Comparison of ENCODE assay signal across 7 cellular contexts in genomic region chr10:47552719-47553118, GRCh38. TPM values are rescaled to one million over a fixed set of nuclear protein-coding genes. Genes with fewer than 3 reads are reported as not detected.
DNase-seq lines count a peak whose midpoint lies in the region; ATAC-seq and TF ChIP-seq lines count a peak whose summit lies in the region.
"Not testable (repeated sequence)": the region's sequence is repeated elsewhere in the genome, so short reads cannot be mapped to it uniquely, and the experiment has no call there.

No MANE protein-coding gene starts in this region.

- intact Hi-C loops in sigmoid colon (cut with DNase I): not testable (repeated sequence)

- not testable (repeated sequence) for TF ChIP-seq POLR2A in sigmoid colon (IDR thresholded peaks at IDR 0.05)

- ATAC-seq in GM18858 (IDR thresholded peaks at IDR 0.05; ENCODE audit: unreplicated experiment): peak; percentile 41
- ATAC-seq in HG03025 (IDR thresholded peaks at IDR 0.05; ENCODE audit: low FRiP score, unreplicated experiment): peak; percentile 32

- TF ChIP-seq CTCF in sigmoid colon (IDR thresholded peaks at IDR 0.05): not testable (repeated sequence)

- not testable (repeated sequence) for TF ChIP-seq EP300 in sigmoid colon (IDR thresholded peaks at IDR 0.05)

- peak overlapping the region; percentile 58 to 70 (median 66) for H3K4me3 ChIP-seq in sigmoid colon

- H3K9me3 ChIP-seq in sigmoid colon: not testable (repeated sequence)

- DNase-seq in NCI-H226 (peak; percentile 69), dermis blood vessel endothelial cell (peak; percentile 66), kidney glomerular epithelial cell (lab: John Stamatoyannopoulos, UW) (peak; percentile 67)
- DNase-seq in activated CD4-positive, alpha-beta T cell treated with anti-CD3 and anti-CD28 coated beads, Interleukin-2, amount 50 U/mL, for 1 hour: peak; percentile 22
- DNase-seq in sigmoid colon: not testable (repeated sequence)

- H3K27ac ChIP-seq in sigmoid colon: peak overlapping the region; percentile 84 to 88 (median 86)

- not testable (repeated sequence) for H3K36me3 ChIP-seq in sigmoid colon

- 9 to 11% methylated on average over 7 of the region's 7 CpGs for WGBS in sigmoid colon, 2 donors

- H3K4me1 ChIP-seq in sigmoid colon: not testable (repeated sequence)

- H3K27me3 ChIP-seq in sigmoid colon: not testable (repeated sequence)

RNA-seq across cellular contexts. Expression of gene AGAP9, which starts 29.3 kb away (rescaled TPM):
- total RNA-seq in dermis blood vessel endothelial cell (1.7 and 2.2 TPM in 2 replicates), sigmoid colon (1 to 10 TPM; 4.2 to 7.7 (median 6.5) TPM)
- 1 to 10 TPM in 2 of 3 donors, under 1 TPM in 1; 0.60 to 8.2 (median 1.2) TPM for polyA plus RNA-seq in sigmoid colon
